In genomic region chr17:6660765-6661463, GRCh38 we compare ENCODE assay signal across 7 cellular contexts. TPM values are rescaled to one million over a fixed set of nuclear protein-coding genes. Genes with fewer than 3 reads are reported as not detected.
DNase-seq lines count a peak whose midpoint lies in the region; ATAC-seq and TF ChIP-seq lines count a peak whose summit lies in the region.

No MANE protein-coding gene starts in this region.

- TF ChIP-seq CTCF in mucosa of descending colon (IDR thresholded peaks at IDR 0.05) (no peak), sigmoid colon (IDR thresholded peaks at IDR 0.05) (no peak)

- H3K27me3 Mint-ChIP-seq in activated naive CD4-positive, alpha-beta T cell treated with anti-CD3 and anti-CD28 coated beads for 36 hours (ENCODE audit: low read depth): no peaks in the 10 kb centered on the region

- H3K4me1 ChIP-seq in mucosa of descending colon (ENCODE audit: low read depth) (no peaks in the 10 kb centered on the region), sigmoid colon (no peaks in the 10 kb centered on the region)

- TF ChIP-seq EP300 in sigmoid colon (IDR thresholded peaks at IDR 0.05): no peak

- ATAC-seq in GM18511 (IDR thresholded peaks at IDR 0.05; ENCODE audit: unreplicated experiment) (peak; percentile 84), GM21786 (IDR thresholded peaks at IDR 0.05; ENCODE audit: unreplicated experiment) (peak; percentile 69), mucosa of descending colon (peak; percentile 42)

- H3K4me3 Mint-ChIP-seq in activated naive CD4-positive, alpha-beta T cell treated with anti-CD3 and anti-CD28 coated beads for 36 hours: no peak overlapping the region

- intact Hi-C loops in mucosa of descending colon (cut with DNase I, micrococcal nuclease) (loop anchor here in 1 of 2 donors (10.0 kb wide), 1 partner anchor 334 kb away; the partner anchor contains the start of gene ALOX12), sigmoid colon (cut with DNase I) (no loop called here)
- intact Hi-C loops in activated naive CD4-positive, alpha-beta T cell treated with anti-CD3 and anti-CD28 coated beads for 36 hours (cut with micrococcal nuclease): no loop called here

- no peaks in the 10 kb centered on the region for H3K9me3 ChIP-seq in mucosa of descending colon
- no peaks in the 10 kb centered on the region for H3K9me3 ChIP-seq in sigmoid colon

- peaks cover 0 to 46% (median 10%) of the 10 kb centered on the region in 3 donors for H3K27me3 ChIP-seq in sigmoid colon

- peaks cover 24% of the 10 kb centered on the region for H3K4me1 Mint-ChIP-seq in activated naive CD4-positive, alpha-beta T cell treated with anti-CD3 and anti-CD28 coated beads for 36 hours (ENCODE audit: low read depth)

- DNase-seq in NOMO-1 treated with DMSO at 0.1 percent for 48 hours (lab: John Stamatoyannopoulos, UW; ENCODE audit: unreplicated experiment) (peak; percentile 83), mucosa of descending colon (no peak), sigmoid colon (no peak), HT-29 (ENCODE audit: low spot score) (no peak)
- DNase-seq in activated naive CD4-positive, alpha-beta T cell treated with anti-CD3 and anti-CD28 coated beads for 36 hours: no peak

- H3K9me3 Mint-ChIP-seq in activated naive CD4-positive, alpha-beta T cell treated with anti-CD3 and anti-CD28 coated beads for 36 hours: no peaks in the 10 kb centered on the region

- H3K36me3 Mint-ChIP-seq in activated naive CD4-positive, alpha-beta T cell treated with anti-CD3 and anti-CD28 coated beads for 36 hours (ENCODE audit: low read depth): no peaks in the 10 kb centered on the region

- H3K4me3 ChIP-seq in mucosa of descending colon (no peak overlapping the region), sigmoid colon (no peak overlapping the region)

- whole genome bisulfite sequencing in sigmoid colon, 2 donors: 35 to 68% methylated on average over 12 of the region's 12 CpGs

- no peaks in the 10 kb centered on the region for H3K36me3 ChIP-seq in mucosa of descending colon (ENCODE audit: low read depth)
- no peaks in the 10 kb centered on the region for H3K36me3 ChIP-seq in sigmoid colon

- no peak overlapping the region for H3K27ac Mint-ChIP-seq in activated naive CD4-positive, alpha-beta T cell treated with anti-CD3 and anti-CD28 coated beads for 36 hours

- CTCF ChIA-PET in activated naive CD4-positive, alpha-beta T cell treated with anti-CD3 and anti-CD28 coated beads for 36 hours (lab: Charles Lee): interaction anchor here (1.3 to 2.3 kb wide), 2 partner anchors 9 to 233 kb away, joined by 4 to 5 read pairs; no protein-coding TSS in a partner anchor

- no peak for TF ChIP-seq POLR2A in sigmoid colon (IDR thresholded peaks at IDR 0.05)

- no peak overlapping the region for H3K27ac ChIP-seq in sigmoid colon

RNA-seq across cellular contexts. Expression of gene C17orf100, which starts 9.4 kb away (rescaled TPM):
- 1 to 10 TPM; 2.2 to 2.7 (median 2.3) TPM for total RNA-seq in mucosa of descending colon
- 1 to 10 TPM in 3 of 4 donors, under 1 TPM in 1; 0.81 to 2.8 (median 1.7) TPM for total RNA-seq in sigmoid colon
- polyA plus RNA-seq in sigmoid colon: 1 to 10 TPM; 2.1 to 4.2 (median 2.1) TPM
- total RNA-seq in HT-29 (2014; rRNA removed; shearing (Covaris generic)): 0.31 and 1.1 TPM in 2 replicates
- total RNA-seq in activated naive CD4-positive, alpha-beta T cell treated with anti-CD3 and anti-CD28 coated beads for 36 hours: 1 to 10 TPM in 1 of 2 experiments, under 1 TPM in 1; 0.99 to 1.2 TPM

RNA-seq across cellular contexts. Expression of gene MED31, which starts 9.5 kb away (rescaled TPM):
- 10 to 100 TPM; 12.1 to 13.5 (median 12.6) TPM for total RNA-seq in mucosa of descending colon
- 1 to 10 TPM; 2.0 to 8.6 (median 7.1) TPM for total RNA-seq in sigmoid colon
- polyA plus RNA-seq in sigmoid colon: 10 to 100 TPM in 2 of 3 donors, 1 to 10 TPM in 1; 9.6 to 24.0 (median 11.5) TPM
- total RNA-seq in HT-29 (2014; rRNA removed; shearing (Covaris generic)): 4.1 and 7.0 TPM in 2 replicates
- total RNA-seq in activated naive CD4-positive, alpha-beta T cell treated with anti-CD3 and anti-CD28 coated beads for 36 hours: 10 to 100 TPM; 21.7 to 22.5 TPM

RNA-seq across cellular contexts. Expression of gene TXNDC17, which starts 20.1 kb away (rescaled TPM):
- 100 to 1,000 TPM in 2 of 3 donors, 10 to 100 TPM in 1; 52.2 to 115 (median 106) TPM for total RNA-seq in mucosa of descending colon
- total RNA-seq in sigmoid colon: 100 to 1,000 TPM in 3 of 4 donors, 10 to 100 TPM in 1; 37.3 to 152 (median 120) TPM
- polyA plus RNA-seq in sigmoid colon: 100 to 1,000 TPM; 296 to 703 (median 532) TPM
- total RNA-seq in HT-29 (2014; rRNA removed; shearing (Covaris generic)): 79.0 and 86.0 TPM in 2 replicates
- 10 to 100 TPM; 71.4 to 85.8 TPM for total RNA-seq in activated naive CD4-positive, alpha-beta T cell treated with anti-CD3 and anti-CD28 coated beads for 36 hours

RNA-seq across cellular contexts. Expression of gene KIAA0753, which starts 20.4 kb away (rescaled TPM):
- total RNA-seq in mucosa of descending colon (10 to 100 TPM; 15.5 to 22.8 (median 18.6) TPM), sigmoid colon (10 to 100 TPM; 14.1 to 18.3 (median 14.5) TPM)
- 1 to 10 TPM; 3.6 to 8.1 (median 3.9) TPM for polyA plus RNA-seq in sigmoid colon
- 7.4 and 8.5 TPM in 2 replicates for total RNA-seq in HT-29 (2014; rRNA removed; shearing (Covaris generic))
- total RNA-seq in activated naive CD4-positive, alpha-beta T cell treated with anti-CD3 and anti-CD28 coated beads for 36 hours: 1 to 10 TPM; 7.7 to 8.1 TPM

RNA-seq across cellular contexts. Expression of gene SLC13A5, which starts 52.3 kb away (rescaled TPM):
- total RNA-seq in mucosa of descending colon: not detected
- under 1 TPM in 1 of 4 donors, not detected in 3; 0.14 TPM for total RNA-seq in sigmoid colon
- polyA plus RNA-seq in sigmoid colon: under 1 TPM in 2 of 3 donors, not detected in 1; under 0.01 to 0.03 TPM
- total RNA-seq in HT-29 (2014; rRNA removed; shearing (Covaris generic)): not detected in 2 replicates
- not detected for total RNA-seq in activated naive CD4-positive, alpha-beta T cell treated with anti-CD3 and anti-CD28 coated beads for 36 hours
